In genomic region chr1:1075148-1075935, GRCh38 we compare ENCODE assay signal across 1 cellular context.
TF ChIP-seq lines count a peak whose summit lies in the region.

No MANE protein-coding gene starts in this region.

TF ChIP-seq in HEK293, 187 proteins besides CTCF, POLR2A, EP300 and RAD21 (continued from another document):
- TF ChIP-seq PATZ1 (tag by site-specific recombination; IDR thresholded peaks at IDR 0.05) (peak; percentile 48; the same call in 1 of the 2 replicates), ZBTB20 (tag by site-specific recombination; IDR thresholded peaks at IDR 0.05) (no peak), KLF1 (tag by site-specific recombination; IDR thresholded peaks at IDR 0.05) (no peak), ZNF544 (tag by site-specific recombination; IDR thresholded peaks at IDR 0.05) (no peak), ZNF692 (tag by site-specific recombination; IDR thresholded peaks at IDR 0.05) (no peak), KLF8 (tag by site-specific recombination; IDR thresholded peaks at IDR 0.05) (0 out of 2 replicates have a peak, but pooled peaks have one; percentile 30), FEZF1 (tag by site-specific recombination; IDR thresholded peaks at IDR 0.05) (no peak), ZNF558 (tag by site-specific recombination; IDR thresholded peaks at IDR 0.05) (no peak), ZNF114 (tag by site-specific recombination; IDR thresholded peaks at IDR 0.05) (no peak), EGR2 (tag by site-specific recombination; IDR thresholded peaks at IDR 0.05; ENCODE audit: low read depth) (no peak), ZNF10 (tag by site-specific recombination; IDR thresholded peaks at IDR 0.05) (no peak), HOXC10 (CRISPR knock-in tag; IDR thresholded peaks at IDR 0.05) (no peak), ZNF148 (tag by site-specific recombination; IDR thresholded peaks at IDR 0.05; ENCODE audit: borderline replicate concordance) (no peak), PRDM2 (tag by site-specific recombination; IDR thresholded peaks at IDR 0.05; ENCODE audit: borderline replicate concordance) (no peak), ELK4 (IDR thresholded peaks at IDR 0.05; ENCODE audit: borderline replicate concordance, low read depth, low read length) (no peak), ZNF248 (tag by site-specific recombination; IDR thresholded peaks at IDR 0.05) (no peak), ZNF529 (tag by site-specific recombination; IDR thresholded peaks at IDR 0.05; ENCODE audit: insufficient replicate concordance) (no peak), ZNF704 (tag by site-specific recombination; IDR thresholded peaks at IDR 0.05) (no peak), GLIS1 (tag by site-specific recombination; IDR thresholded peaks at IDR 0.05) (peak; percentile 96), ZNF76 (tag by site-specific recombination; IDR thresholded peaks at IDR 0.05; ENCODE audit: borderline replicate concordance, low read depth) (no peak), ZNF311 (tag by site-specific recombination; IDR thresholded peaks at IDR 0.05; ENCODE audit: borderline replicate concordance) (no peak), ZNF843 (tag by site-specific recombination; IDR thresholded peaks at IDR 0.05) (no peak)
